Comparison of ENCODE assay signal across 10 cellular contexts in the genomic region with DNA sequence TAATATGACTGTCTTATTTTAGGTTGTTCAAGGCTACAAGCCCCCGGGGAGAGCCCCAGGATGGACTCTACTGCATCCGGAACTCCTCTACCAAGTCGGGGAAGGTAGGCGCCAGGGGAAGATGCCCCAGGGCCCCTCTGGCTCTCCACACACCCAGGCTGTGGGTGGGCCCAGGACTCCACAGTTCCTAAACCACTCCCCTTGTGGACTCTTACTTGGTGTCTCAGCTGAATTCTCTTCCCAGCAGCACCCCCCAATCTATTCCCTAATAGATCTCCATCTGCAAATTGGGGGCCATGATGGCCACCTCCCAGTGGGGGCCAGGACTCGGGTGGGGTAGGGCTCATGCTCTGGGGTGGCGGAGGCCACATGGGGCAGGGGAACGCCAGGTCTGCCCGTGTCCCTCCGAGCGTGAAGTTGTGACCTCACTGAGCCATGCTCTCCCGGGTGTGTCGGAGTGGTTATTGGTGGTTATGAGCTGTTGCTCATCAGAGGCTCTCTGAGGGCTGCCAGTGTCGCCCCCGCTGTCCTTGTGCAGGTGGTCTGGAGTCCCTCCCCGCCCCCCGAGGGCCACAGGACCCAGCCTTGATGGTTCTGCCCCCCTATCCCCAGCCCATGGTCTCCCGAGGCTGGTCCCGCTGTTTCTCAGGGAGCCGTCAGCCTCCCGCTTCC. TPM values are rescaled to one million over a fixed set of nuclear protein-coding genes. Genes with fewer than 3 reads are reported as not detected.
DNase-seq lines count a peak whose midpoint lies in the region; ATAC-seq and TF ChIP-seq lines count a peak whose summit lies in the region.
"Had no signal": no experiment of that assay in that cellular context is flagged by ENCODE, and none has a peak within 500 bp of the region (broad histone marks: within the 10 kb centered on the region; RNA-seq: fewer than 3 reads in every experiment).

No MANE protein-coding gene starts in this region.

- H3K9ac ChIP-seq in endodermal cell (ENCODE audit: extremely low read depth, low read length, poor library complexity, severe bottlenecking), result no peak overlapping the region

- no peaks in the 10 kb centered on the region for H3K27me3 Mint-ChIP-seq in endodermal cell (ENCODE audit: insufficient read depth)
- H3K27me3 Mint-ChIP-seq: naive thymus-derived CD8-positive, alpha-beta T cell had no signal

- H3K27me3 ChIP-seq in GM06990 (replicated peaks; ENCODE audit: control insufficient read depth, insufficient read depth, low read length), result no peaks in the 10 kb centered on the region
- no peaks in the 10 kb centered on the region for H3K27me3 ChIP-seq in endodermal cell (ENCODE audit: control insufficient read depth, insufficient read depth, low read length, poor library complexity, severe bottlenecking)

- no peak overlapping the region for H3K27ac Mint-ChIP-seq in endodermal cell

- peak; percentile 81 for DNase-seq in GM06990 (ENCODE audit: extremely low read depth, insufficient read length)
- peak; percentile 76 for DNase-seq in GM19238 (ENCODE audit: insufficient read length, low spot score)
- DNase-seq in endodermal cell, result peak; percentile 28
- DNase-seq in stimulated activated CD4-positive, alpha-beta T cell treated with anti-CD3 and anti-CD28 coated beads, Interleukin-15, amount 100 ng/mL, for 24 hours, result no peak
- DNase-seq in amniotic stem cell (lab: John Stamatoyannopoulos, UW), result no peak
- no peak for DNase-seq in midbrain (lab: John Stamatoyannopoulos, UW)
- DNase-seq in stimulated activated naive CD4-positive, alpha-beta T cell (lab: John Stamatoyannopoulos, UW), result no peak
- DNase-seq: naive thymus-derived CD8-positive, alpha-beta T cell had no signal

- H3K27ac ChIP-seq in endodermal cell (ENCODE audit: low read depth, low read length), result no peak overlapping the region

- H3K36me3 ChIP-seq in GM06990 (ENCODE audit: control insufficient read depth, insufficient read depth, low read length), result peaks cover 42% of the 10 kb centered on the region
- H3K36me3 ChIP-seq in endodermal cell (ENCODE audit: control insufficient read depth, insufficient read depth, low read length), result peaks cover 27% of the 10 kb centered on the region

- peak; percentile 53 for ATAC-seq in HG03045 (IDR thresholded peaks at IDR 0.05; ENCODE audit: unreplicated experiment)
- ATAC-seq: Panc1 had no signal

- H3K9me3 Mint-ChIP-seq in endodermal cell, result no peaks in the 10 kb centered on the region
- H3K9me3 Mint-ChIP-seq: naive thymus-derived CD8-positive, alpha-beta T cell had no signal

- H3K4me3 ChIP-seq in GM06990 (replicated peaks; ENCODE audit: low read depth, low read length), result no peak overlapping the region
- H3K4me3 ChIP-seq in endodermal cell (ENCODE audit: low read length), result no peak overlapping the region

- H3K4me3 Mint-ChIP-seq in endodermal cell, result no peak overlapping the region
- H3K4me3 Mint-ChIP-seq: naive thymus-derived CD8-positive, alpha-beta T cell had no signal

- H3K4me1 Mint-ChIP-seq in endodermal cell, result peaks cover 5% of the 10 kb centered on the region

- no peaks in the 10 kb centered on the region for H3K4me1 ChIP-seq in endodermal cell (ENCODE audit: control insufficient read depth, insufficient read depth, low read length)

- TF ChIP-seq CTCF in GM06990 (IDR thresholded peaks at IDR 0.05; ENCODE audit: insufficient read depth, low read length, poor library complexity, severe bottlenecking) (no peak), endodermal cell (conservative IDR thresholded peaks at IDR 0.05) (no peak)

- 95% methylated on average over 8 to 20 of the region's 20 CpGs for WGBS in endodermal cell (ENCODE audit: insufficient coverage in 1 of 2, insufficient read length in 1 of 2), 2 experiments

- peaks cover 37% of the 10 kb centered on the region for H3K36me3 Mint-ChIP-seq in endodermal cell (ENCODE audit: low read depth)

- no peaks in the 10 kb centered on the region for H3K9me3 ChIP-seq in endodermal cell (ENCODE audit: control insufficient read depth, low read length)

RNA-seq across cellular contexts. Expression of a gene that starts 11.2 kb away (rescaled TPM):
- total RNA-seq in endodermal cell, result 100 to 1,000 TPM; 231 to 257 TPM
- 244 TPM for polyA plus RNA-seq in endodermal cell (2013, experiment 1 of 2)
- polyA plus RNA-seq in endodermal cell (2013, experiment 2 of 2), result 230 TPM

RNA-seq across cellular contexts. Expression of a gene that starts 39.6 kb away (rescaled TPM):
- total RNA-seq in endodermal cell, result 10 to 100 TPM; 40.5 to 43.8 TPM
- 28.2 TPM for polyA plus RNA-seq in endodermal cell (2013, experiment 1 of 2)
- 21.3 TPM for polyA plus RNA-seq in endodermal cell (2013, experiment 2 of 2)

Comparison
In these comparisons a context has a peak if more than half of its experiments do, and no peak if none do; other contexts are left out.
1. DNase-seq: peak in GM06990 (single experiment), GM19238 (single experiment) and endodermal cell (single experiment); none in stimulated activated CD4-positive, alpha-beta T cell treated with anti-CD3 and anti-CD28 coated beads, Interleukin-15, amount 100 ng/mL, for 24 hours (single experiment), amniotic stem cell (single experiment), midbrain (single experiment) and stimulated activated naive CD4-positive, alpha-beta T cell (0 of 6).